In genomic region chr20:17863577-17864292, GRCh38 we compare ENCODE assay signal across 15 cellular contexts.
DNase-seq lines count a peak whose midpoint lies in the region; ATAC-seq, FAIRE-seq and TF ChIP-seq lines count a peak whose summit lies in the region.
"Had no signal": no experiment of that assay in that cellular context is flagged by ENCODE, and none has a peak within 500 bp of the region (broad histone marks: within the 10 kb centered on the region; RNA-seq: fewer than 3 reads in every experiment).

No MANE protein-coding gene starts in this region.

- peaks cover 15% of the 10 kb centered on the region for H3K4me1 Mint-ChIP-seq in glutamatergic neuron (ENCODE audit: low read depth, unreplicated experiment)

- no peaks in the 10 kb centered on the region for H3K27me3 ChIP-seq in right cardiac atrium (ENCODE audit: control insufficient read depth, insufficient read depth)
- H3K27me3 ChIP-seq in small intestine (ENCODE audit: control insufficient read depth in 2 of 2, insufficient read depth in 2 of 2, low read length in 2 of 2), result no peaks in the 10 kb centered on the region
- H3K27me3 ChIP-seq: uterus had no signal

- H3K36me3 Mint-ChIP-seq in glutamatergic neuron (ENCODE audit: unreplicated experiment), result peaks cover 6% of the 10 kb centered on the region
- H3K36me3 Mint-ChIP-seq: CD8-positive, alpha-beta T cell; stimulated activated effector memory CD8-positive, alpha-beta T cell treated with anti-CD3 and anti-CD28 coated beads, Interleukin-12 subunit alpha, Interleukin-12 subunit beta, amount 100 ng/mL, for 72 hours had no signal

- H3K36me3 ChIP-seq in small intestine (ENCODE audit: control insufficient read depth in 2 of 2, insufficient read depth in 2 of 2, low read length in 2 of 2), result no peaks in the 10 kb centered on the region
- H3K36me3 ChIP-seq: uterus had no signal

- peak; percentile 95 for DNase-seq in HuH-7 (ENCODE audit: low spot score)
- DNase-seq in SW480 (ENCODE audit: low spot score), result peak; percentile 79
- DNase-seq in right cardiac atrium, result peak in 1 of 3 donors; percentile 82
- DNase-seq in small intestine, result peak; percentile 97
- DNase-seq in glutamatergic neuron, result no peak
- DNase-seq in activated CD4-positive, CD25-positive, alpha-beta regulatory T cell treated with anti-CD3 and anti-CD28 coated beads, Interleukin-2, amount 50 U/mL, for 72 hours, result no peak
- DNase-seq: CD8-positive, alpha-beta T cell; naive B cell; NCI-H1105 treated with DMSO at 0.1 percent for 48 hours; stimulated activated CD4-positive, alpha-beta T cell treated with anti-CD3 and anti-CD28 coated beads, Interleukin-4, amount 100 ng/mL, for 4 hours had no signal

- H3K4me3 Mint-ChIP-seq in glutamatergic neuron (ENCODE audit: unreplicated experiment), result no peak overlapping the region
- H3K4me3 Mint-ChIP-seq: CD8-positive, alpha-beta T cell; naive B cell; stimulated activated effector memory CD8-positive, alpha-beta T cell treated with anti-CD3 and anti-CD28 coated beads, Interleukin-12 subunit alpha, Interleukin-12 subunit beta, amount 100 ng/mL, for 72 hours had no signal

- H3K4me3 ChIP-seq in right cardiac atrium (ENCODE audit: low read length) (no peak overlapping the region), small intestine (ENCODE audit: low read depth in 1 of 2, low read length in 2 of 2) (no peak overlapping the region)
- H3K4me3 ChIP-seq: uterus had no signal

- H3K27ac Mint-ChIP-seq in glutamatergic neuron (ENCODE audit: unreplicated experiment), result no peak overlapping the region
- H3K27ac Mint-ChIP-seq: CD8-positive, alpha-beta T cell; stimulated activated effector memory CD8-positive, alpha-beta T cell treated with anti-CD3 and anti-CD28 coated beads, Interleukin-12 subunit alpha, Interleukin-12 subunit beta, amount 100 ng/mL, for 72 hours had no signal

- WGBS in right cardiac atrium, result 71% methylated on average over 11 of the region's 11 CpGs
- 24 to 63% (median 33%) methylated on average over 11 of the region's 11 CpGs for WGBS in small intestine, 3 donors

- H3K9me3 Mint-ChIP-seq in glutamatergic neuron (ENCODE audit: unreplicated experiment), result peaks cover 4% of the 10 kb centered on the region
- H3K9me3 Mint-ChIP-seq: CD8-positive, alpha-beta T cell; naive B cell; stimulated activated effector memory CD8-positive, alpha-beta T cell treated with anti-CD3 and anti-CD28 coated beads, Interleukin-12 subunit alpha, Interleukin-12 subunit beta, amount 100 ng/mL, for 72 hours had no signal

- H3K27ac ChIP-seq in right cardiac atrium (ENCODE audit: low read length) (no peak overlapping the region), small intestine (ENCODE audit: low read depth in 1 of 2, low read length in 1 of 2) (peak overlapping the region; percentile 51 to 55)
- H3K27ac ChIP-seq: uterus had no signal

- intact Hi-C loops in right cardiac atrium (cut with DNase I), result no loop called here

- H3K4me1 ChIP-seq in right cardiac atrium (ENCODE audit: control insufficient read depth, insufficient read depth, low read length) (peaks cover 7% of the 10 kb centered on the region), small intestine (ENCODE audit: control insufficient read depth in 2 of 2, insufficient read depth in 1 of 2, low read depth in 1 of 2, low read length in 1 of 2) (peaks cover 5 to 15% of the 10 kb centered on the region in 2 donors)
- H3K4me1 ChIP-seq: uterus had no signal

- ATAC-seq in right cardiac atrium (peak; percentile 48 to 55), HG03039 (IDR thresholded peaks at IDR 0.05; ENCODE audit: unreplicated experiment) (no peak)
- ATAC-seq: CD8-positive, alpha-beta T cell; stimulated activated effector memory CD8-positive, alpha-beta T cell treated with anti-CD3 and anti-CD28 coated beads, Interleukin-12 subunit alpha, Interleukin-12 subunit beta, amount 100 ng/mL, for 72 hours had no signal

- H3K9me3 ChIP-seq in right cardiac atrium (ENCODE audit: control insufficient read depth, low read length) (no peaks in the 10 kb centered on the region), small intestine (ENCODE audit: control insufficient read depth, low read depth) (no peaks in the 10 kb centered on the region)
- H3K9me3 ChIP-seq: uterus had no signal

- no peak for TF ChIP-seq CTCF in glutamatergic neuron (IDR thresholded peaks at IDR 0.05; ENCODE audit: partially characterized antibody, unreplicated experiment)

- no peak for FAIRE-seq in small intestine (lab: Jason Lieb, UNC)
- FAIRE-seq: colon, G401.6 had no signal

- H3K27me3 Mint-ChIP-seq in glutamatergic neuron (ENCODE audit: unreplicated experiment), result no peaks in the 10 kb centered on the region

Comparison
In these comparisons a context has a peak if more than half of its experiments do, and no peak if none do; other contexts are left out.
1. DNase-seq: peak in HuH-7 (single experiment), SW480 (single experiment) and small intestine (single experiment); none in glutamatergic neuron (single experiment) and activated CD4-positive, CD25-positive, alpha-beta regulatory T cell treated with anti-CD3 and anti-CD28 coated beads, Interleukin-2, amount 50 U/mL, for 72 hours (single experiment).